11 cellular contexts compared by ENCODE assay signal in genomic region chr13:42320375-42320787, GRCh38. TPM values are rescaled to one million over a fixed set of nuclear protein-coding genes. Genes with fewer than 3 reads are reported as not detected.
DNase-seq lines count a peak whose midpoint lies in the region; ATAC-seq and TF ChIP-seq lines count a peak whose summit lies in the region.
"Had no signal": no experiment of that assay in that cellular context is flagged by ENCODE, and none has a peak within 500 bp of the region (broad histone marks: within the 10 kb centered on the region; RNA-seq: fewer than 3 reads in every experiment).

No MANE protein-coding gene starts in this region.

- peak overlapping the region; percentile 56 for H3K27ac Mint-ChIP-seq in activated CD4-positive, alpha-beta T cell treated with anti-CD3 and anti-CD28 coated beads, Interleukin-2, amount 10 ng/mL, durations not matched to agents 7 days and 5 days
- H3K27ac Mint-ChIP-seq in glutamatergic neuron (ENCODE audit: unreplicated experiment): peak overlapping the region; percentile 74
- peak overlapping the region in 8 of 10 donors; percentile 27 to 92 (median 56) for H3K27ac Mint-ChIP-seq in naive thymus-derived CD8-positive, alpha-beta T cell

- peaks cover 37% of the 10 kb centered on the region for H3K36me3 Mint-ChIP-seq in activated CD4-positive, alpha-beta T cell treated with anti-CD3 and anti-CD28 coated beads, Interleukin-2, amount 10 ng/mL, durations not matched to agents 7 days and 5 days (ENCODE audit: low read depth)
- H3K36me3 Mint-ChIP-seq in glutamatergic neuron (ENCODE audit: unreplicated experiment): no peaks in the 10 kb centered on the region
- H3K36me3 Mint-ChIP-seq in naive thymus-derived CD8-positive, alpha-beta T cell: peaks cover 0 to 55% (median 4%) of the 10 kb centered on the region in 3 donors

- peak overlapping the region; percentile 33 for H3K27ac ChIP-seq in HUES48 (ENCODE audit: low read depth, low read length)
- H3K27ac ChIP-seq: C4-2B had no signal

- H3K4me3 Mint-ChIP-seq in activated CD4-positive, alpha-beta T cell treated with anti-CD3 and anti-CD28 coated beads, Interleukin-2, amount 10 ng/mL, durations not matched to agents 7 days and 5 days: no peak overlapping the region
- H3K4me3 Mint-ChIP-seq in glutamatergic neuron (ENCODE audit: unreplicated experiment): no peak overlapping the region
- H3K4me3 Mint-ChIP-seq in naive thymus-derived CD8-positive, alpha-beta T cell: peak overlapping the region in 1 of 10 donors; percentile 64

- peaks cover 20% of the 10 kb centered on the region for H3K4me1 ChIP-seq in HUES48 (ENCODE audit: control insufficient read depth, insufficient read depth, low read length)

- H3K27me3 Mint-ChIP-seq in activated CD4-positive, alpha-beta T cell treated with anti-CD3 and anti-CD28 coated beads, Interleukin-2, amount 10 ng/mL, durations not matched to agents 7 days and 5 days: no peaks in the 10 kb centered on the region
- no peaks in the 10 kb centered on the region for H3K27me3 Mint-ChIP-seq in glutamatergic neuron (ENCODE audit: unreplicated experiment)
- no peaks in the 10 kb centered on the region for H3K27me3 Mint-ChIP-seq in naive thymus-derived CD8-positive, alpha-beta T cell

- CTCF ChIA-PET in activated CD4-positive, alpha-beta T cell treated with anti-CD3 and anti-CD28 coated beads, Interleukin-2, amount 10 ng/mL, durations not matched to agents 7 days and 5 days (lab: Charles Lee): interaction anchor here (1.0 kb wide), 1 partner anchor 14 kb away, joined by 3 read pairs; no protein-coding TSS in a partner anchor

- intact Hi-C loops in left ventricle myocardium superior (cut with micrococcal nuclease): no loop called here

- no peaks in the 10 kb centered on the region for H3K9me3 Mint-ChIP-seq in activated CD4-positive, alpha-beta T cell treated with anti-CD3 and anti-CD28 coated beads, Interleukin-2, amount 10 ng/mL, durations not matched to agents 7 days and 5 days
- H3K9me3 Mint-ChIP-seq in glutamatergic neuron (ENCODE audit: unreplicated experiment): no peaks in the 10 kb centered on the region
- H3K9me3 Mint-ChIP-seq in naive thymus-derived CD8-positive, alpha-beta T cell: no peaks in the 10 kb centered on the region

- H3K4me1 Mint-ChIP-seq in activated CD4-positive, alpha-beta T cell treated with anti-CD3 and anti-CD28 coated beads, Interleukin-2, amount 10 ng/mL, durations not matched to agents 7 days and 5 days: peaks cover 15% of the 10 kb centered on the region
- H3K4me1 Mint-ChIP-seq in glutamatergic neuron (ENCODE audit: low read depth, unreplicated experiment): peaks cover 10% of the 10 kb centered on the region
- peaks cover 7 to 14% (median 12%) of the 10 kb centered on the region in 4 donors for H3K4me1 Mint-ChIP-seq in naive thymus-derived CD8-positive, alpha-beta T cell

- POLR2A ChIA-PET in activated CD4-positive, alpha-beta T cell treated with anti-CD3 and anti-CD28 coated beads, Interleukin-2, amount 10 ng/mL, durations not matched to agents 7 days and 5 days (lab: Charles Lee): interaction anchor here (0.6 kb wide), 1 partner anchor 26 kb away, joined by 4 read pairs; no protein-coding TSS in a partner anchor
- POLR2A ChIA-PET in naive thymus-derived CD8-positive, alpha-beta T cell (lab: Charles Lee): no interaction called here

- H3K36me3 ChIP-seq in HUES48 (ENCODE audit: control insufficient read depth, insufficient read depth, low read length): peaks cover 4% of the 10 kb centered on the region

- H3K27me3 ChIP-seq in HUES48 (ENCODE audit: control insufficient read depth, insufficient read depth, low read length): no peaks in the 10 kb centered on the region

- no peak for TF ChIP-seq CTCF in glutamatergic neuron (IDR thresholded peaks at IDR 0.05; ENCODE audit: partially characterized antibody, unreplicated experiment)

- no peak for DNase-seq in activated CD4-positive, alpha-beta T cell treated with anti-CD3 and anti-CD28 coated beads, Interleukin-2, amount 10 ng/mL, durations not matched to agents 7 days and 5 days
- no peak for DNase-seq in activated CD4-positive, alpha-beta T cell treated with anti-CD3 and anti-CD28 coated beads, Interleukin-2, amount 50 U/mL, for 48 hours
- DNase-seq in glutamatergic neuron: peak; percentile 20
- DNase-seq in naive thymus-derived CD8-positive, alpha-beta T cell: no peak
- no peak for DNase-seq in NCI-H774 (lab: John Stamatoyannopoulos, UW)
- DNase-seq in left ventricle myocardium superior: no peak
- DNase-seq in NCI-H2171 (lab: John Stamatoyannopoulos, UW): no peak
- DNase-seq: NCI-H1417 had no signal

- no peak overlapping the region; the same call in 1 of the 2 replicates for H3K4me3 ChIP-seq in HUES48 (ENCODE audit: low read depth, low read length)

- no peak for ATAC-seq in naive thymus-derived CD8-positive, alpha-beta T cell
- ATAC-seq in left ventricle myocardium superior: no peak
- ATAC-seq: esophagus mucosa had no signal

- no peaks in the 10 kb centered on the region for H3K9me3 ChIP-seq in HUES48 (ENCODE audit: control insufficient read depth, insufficient read depth, low read length)

- no peak overlapping the region for H3K9ac ChIP-seq in HUES48 (ENCODE audit: low read depth, low read length)

RNA-seq across cellular contexts. Expression of gene AKAP11, which starts 48.4 kb away (rescaled TPM):
- total RNA-seq in activated CD4-positive, alpha-beta T cell treated with anti-CD3 and anti-CD28 coated beads, Interleukin-2, amount 10 ng/mL, durations not matched to agents 7 days and 5 days: 10 to 100 TPM; 27.2 to 30.1 TPM
- total RNA-seq in glutamatergic neuron (ENCODE audit: unreplicated experiment) (33.2 TPM), left ventricle myocardium superior (19.3 TPM)
- total RNA-seq in naive thymus-derived CD8-positive, alpha-beta T cell: 10 to 100 TPM; 32.3 to 33.9 TPM
- polyA plus RNA-seq in naive thymus-derived CD8-positive, alpha-beta T cell: 1 to 10 TPM; 2.5 to 4.5 (median 2.8) TPM
